ENCODE assay signal across 9 cellular contexts in genomic region chr21:34526236-34526617, GRCh38. TPM values are rescaled to one million over a fixed set of nuclear protein-coding genes. Genes with fewer than 3 reads are reported as not detected.
DNase-seq lines count a peak whose midpoint lies in the region; ATAC-seq and TF ChIP-seq lines count a peak whose summit lies in the region.
"Had no signal": no experiment of that assay in that cellular context is flagged by ENCODE, and none has a peak within 500 bp of the region (broad histone marks: within the 10 kb centered on the region; RNA-seq: fewer than 3 reads in every experiment).

No MANE protein-coding gene starts in this region.

- DNase-seq in A673 (ENCODE audit: low spot score) (peak; percentile 3), choroid plexus epithelial cell (ENCODE audit: low read depth) (peak; percentile 55), C1 segment of cervical spinal cord (lab: John Stamatoyannopoulos, UW) (no peak), NCI-H187 treated with DMSO at 0.1 percent for 48 hours (lab: John Stamatoyannopoulos, UW) (no peak), HEK293T (ENCODE audit: extremely low spot score) (no peak)
- no peak for DNase-seq in naive thymus-derived CD4-positive, alpha-beta T cell

- CTCF ChIA-PET in A673 (lab: Charles Lee), result interaction anchor here (1.5 kb wide), 1 partner anchor 18 kb away, joined by 3 read pairs; no protein-coding TSS in a partner anchor
- CTCF ChIA-PET in naive thymus-derived CD4-positive, alpha-beta T cell (lab: Charles Lee), result no interaction called here
- CTCF ChIA-PET in HEK293T (lab: Yijun Ruan, JAX), result interaction anchor here (0.8 kb wide), 1 partner anchor 77 kb away, joined by 4 read pairs; no protein-coding TSS in a partner anchor

- TF ChIP-seq CTCF in A673 (conservative IDR thresholded peaks at IDR 0.05; ENCODE audit: low read depth, low read length) (no peak), choroid plexus epithelial cell (conservative IDR thresholded peaks at IDR 0.05; ENCODE audit: low read depth, low read length) (no peak)

- no peaks in the 10 kb centered on the region for H3K4me1 ChIP-seq in A673 (ENCODE audit: insufficient read depth, low read length, poor library complexity, severe bottlenecking)
- H3K4me1 ChIP-seq in naive thymus-derived CD4-positive, alpha-beta T cell (ENCODE audit: control insufficient read depth in 2 of 2, insufficient read depth in 2 of 2, low read length in 2 of 2), result no peaks in the 10 kb centered on the region

- no peaks in the 10 kb centered on the region for H3K27me3 ChIP-seq in A673 (replicated peaks; ENCODE audit: insufficient read depth, low read depth, low read length, poor library complexity)
- no peaks in the 10 kb centered on the region for H3K27me3 ChIP-seq in naive thymus-derived CD4-positive, alpha-beta T cell (ENCODE audit: control insufficient read depth in 2 of 2, insufficient read depth in 2 of 2, low read length in 2 of 2)

- H3K27me3 Mint-ChIP-seq in naive thymus-derived CD4-positive, alpha-beta T cell, result no peaks in the 10 kb centered on the region

- H3K27ac ChIP-seq in A673 (ENCODE audit: low read depth, low read length, poor library complexity, severe bottlenecking) (peak overlapping the region; percentile 67), KOPT-K1 (ENCODE audit: low read depth, low read length, poor library complexity, severe bottlenecking) (peak overlapping the region; percentile 35)
- H3K27ac ChIP-seq in naive thymus-derived CD4-positive, alpha-beta T cell (ENCODE audit: low read depth, low read length), result peak overlapping the region; percentile 36

- BruUV-seq in A673 (replicated peaks; lab: Mats Ljungman, UMichigan), result TSS peak; percentile 92

- intact Hi-C loops in A673 (cut with micrococcal nuclease; ENCODE audit: unreplicated experiment), result no loop called here
- intact Hi-C loops in naive thymus-derived CD4-positive, alpha-beta T cell (cut with micrococcal nuclease), result no loop called here

- H3K9me3 ChIP-seq in A673 (ENCODE audit: low read depth, low read length, poor library complexity, severe bottlenecking) (no peaks in the 10 kb centered on the region), KOPT-K1 (ENCODE audit: insufficient read depth, low read length, poor library complexity, severe bottlenecking) (no peaks in the 10 kb centered on the region)
- peaks cover 0 to 4% (median 0%) of the 10 kb centered on the region in 3 experiments for H3K9me3 ChIP-seq in naive thymus-derived CD4-positive, alpha-beta T cell (ENCODE audit: control insufficient read depth in 2 of 3, low read length in 3 of 3)

- peaks cover 0 to 15% (median 4%) of the 10 kb centered on the region in 5 donors for H3K36me3 Mint-ChIP-seq in naive thymus-derived CD4-positive, alpha-beta T cell

- H3K4me3 Mint-ChIP-seq in naive thymus-derived CD4-positive, alpha-beta T cell, result peak overlapping the region; percentile 44 to 80 (median 65)

- H3K36me3 ChIP-seq in A673 (ENCODE audit: insufficient read depth, low read length, poor library complexity, severe bottlenecking) (no peaks in the 10 kb centered on the region), KOPT-K1 (ENCODE audit: insufficient read depth, low read length) (peaks cover 9% of the 10 kb centered on the region; the same call in 1 of the 2 replicates)
- peaks cover 0 to 8% (median 0%) of the 10 kb centered on the region in 3 experiments for H3K36me3 ChIP-seq in naive thymus-derived CD4-positive, alpha-beta T cell (ENCODE audit: control insufficient read depth in 2 of 3, insufficient read depth in 3 of 3, low read length in 3 of 3)

- peaks cover 0 to 14% (median 10%) of the 10 kb centered on the region in 7 donors for H3K4me1 Mint-ChIP-seq in naive thymus-derived CD4-positive, alpha-beta T cell

- peak overlapping the region; percentile 31 for H3K4me3 ChIP-seq in A673 (ENCODE audit: low read depth, low read length, poor library complexity, severe bottlenecking)
- H3K4me3 ChIP-seq in choroid plexus epithelial cell (ENCODE audit: low read depth, low read length), result peak overlapping the region; percentile 61
- peak overlapping the region; percentile 40 for H3K4me3 ChIP-seq in naive thymus-derived CD4-positive, alpha-beta T cell (ENCODE audit: low read length)
- H3K4me3 ChIP-seq: K562 had no signal

- POLR2A ChIA-PET in A673 (lab: Charles Lee; ENCODE audit: low non-redundant PET) (interaction anchor here (0.6 kb wide), 1 partner anchor 473 kb away, joined by 3 read pairs; no protein-coding TSS in a partner anchor), HEK293T (lab: Yijun Ruan, JAX) (interaction anchor here (0.9 to 1.3 kb wide), 3 partner anchors 9 to 16 kb away, joined by 3 to 4 read pairs (median 4); no protein-coding TSS in a partner anchor)
- POLR2A ChIA-PET in naive thymus-derived CD4-positive, alpha-beta T cell (lab: Charles Lee), result no interaction called here

- no peak for ATAC-seq in naive thymus-derived CD4-positive, alpha-beta T cell
- no peak for ATAC-seq in HG02973 (IDR thresholded peaks at IDR 0.05; ENCODE audit: unreplicated experiment)
- ATAC-seq: K562 had no signal

- H3K9me3 Mint-ChIP-seq in naive thymus-derived CD4-positive, alpha-beta T cell, result peaks cover 0 to 17% (median 4%) of the 10 kb centered on the region in 11 donors

- H3K27ac Mint-ChIP-seq in naive thymus-derived CD4-positive, alpha-beta T cell, result peak overlapping the region in 8 of 9 donors; percentile 11 to 86 (median 73)

TF ChIP-seq in HEK293T, 16 proteins besides CTCF, POLR2A, EP300 and RAD21:
- TF ChIP-seq TARDBP (IDR thresholded peaks at IDR 0.05) (no peak), HDGF (IDR thresholded peaks at IDR 0.05; ENCODE audit: borderline replicate concordance) (no peak), NFRKB (IDR thresholded peaks at IDR 0.05) (no peak), SUZ12 (IDR thresholded peaks at IDR 0.05) (no peak), LEF1 (IDR thresholded peaks at IDR 0.05; ENCODE audit: borderline replicate concordance) (no peak), ARNT (IDR thresholded peaks at IDR 0.05) (no peak), L3MBTL2 (conservative IDR thresholded peaks at IDR 0.05) (no peak), ZNF384 (IDR thresholded peaks at IDR 0.05) (no peak), SP1 (IDR thresholded peaks at IDR 0.05) (no peak), ELF4 (IDR thresholded peaks at IDR 0.05) (no peak), CTBP1 (IDR thresholded peaks at IDR 0.05; ENCODE audit: borderline replicate concordance) (no peak), FOXM1 (IDR thresholded peaks at IDR 0.05; ENCODE audit: borderline replicate concordance) (no peak)

RNA-seq across cellular contexts. Expression of gene KCNE1, which starts 14.2 kb away (rescaled TPM):
- 0.13 TPM in 1 of 2 replicates, not detected in the other for total RNA-seq in A673 (2021)
- 1 to 10 TPM in 1 of 5 experiments, under 1 TPM in 4; 0.24 to 9.2 (median 0.49) TPM for total RNA-seq in naive thymus-derived CD4-positive, alpha-beta T cell
- polyA plus RNA-seq in naive thymus-derived CD4-positive, alpha-beta T cell, result not detected

Comparison
In these comparisons a context has a peak if more than half of its experiments do, and no peak if none do; other contexts are left out.
1. DNase-seq: peak in A673 (single experiment) and choroid plexus epithelial cell (single experiment); none in naive thymus-derived CD4-positive, alpha-beta T cell (0 of 9), C1 segment of cervical spinal cord (0 of 14), NCI-H187 treated with DMSO at 0.1 percent for 48 hours (single experiment) and HEK293T (single experiment).
2. Peak in every context shown above with its lines, with median percentiles within 50 percentile points of each other: H3K27ac ChIP-seq and H3K4me3 ChIP-seq.